11 cellular contexts compared by ENCODE assay signal in the genomic region with DNA sequence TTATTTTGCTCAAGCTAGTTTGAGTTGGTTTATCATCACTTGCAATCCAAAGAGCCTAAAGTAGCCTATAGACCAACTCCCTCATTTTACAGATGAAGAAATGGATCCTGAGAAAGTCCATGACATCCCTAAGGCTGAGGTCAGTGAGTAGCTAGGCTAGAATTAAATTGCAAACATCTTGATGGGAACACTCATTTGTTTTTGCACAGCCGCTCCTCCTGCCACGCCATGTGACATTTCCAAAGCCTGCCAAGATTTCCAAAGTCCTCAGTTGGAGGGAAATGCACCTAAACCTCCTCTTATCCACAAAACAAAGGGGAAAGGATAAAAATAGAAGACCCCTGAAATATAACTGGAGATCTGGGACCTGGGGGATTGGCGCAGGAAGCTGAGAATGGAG. TPM values are rescaled to one million over a fixed set of nuclear protein-coding genes. Genes with fewer than 3 reads are reported as not detected.
DNase-seq lines count a peak whose midpoint lies in the region; TF ChIP-seq lines count a peak whose summit lies in the region.
"Had no signal": no experiment of that assay in that cellular context is flagged by ENCODE, and none has a peak within 500 bp of the region (broad histone marks: within the 10 kb centered on the region; RNA-seq: fewer than 3 reads in every experiment).

No MANE protein-coding gene starts in this region.

- H3K36me3 ChIP-seq in left ventricle myocardium inferior (no peaks in the 10 kb centered on the region), stomach smooth muscle (ENCODE audit: control insufficient read depth in 2 of 2, insufficient read depth in 2 of 2, low read length in 2 of 2) (no peaks in the 10 kb centered on the region)

- H3K27ac Mint-ChIP-seq in activated T-helper 2 cell treated with anti-CD3 and anti-CD28 coated beads, Interferon-gamma antibody, Interleukin-2, Interleukin-4, amounts not matched to agents 10 μg/mL and 5 μg/mL and 100 μg/mL, durations not matched to agents 14 hours and 24 hours and 36 hours, result peak overlapping the region; percentile 92

- intact Hi-C loops in activated T-helper 2 cell treated with anti-CD3 and anti-CD28 coated beads, Interferon-gamma antibody, Interleukin-2, Interleukin-4, amounts not matched to agents 10 μg/mL and 5 μg/mL and 100 μg/mL, durations not matched to agents 14 hours and 24 hours and 36 hours (cut with micrococcal nuclease), result no loop called here
- intact Hi-C loops in left ventricle myocardium inferior (cut with micrococcal nuclease), result no loop called here

- peak overlapping the region; percentile 71 for H3K27ac ChIP-seq in left ventricle myocardium inferior (replicated peaks)
- peak overlapping the region; percentile 93 for H3K27ac ChIP-seq in stomach smooth muscle (ENCODE audit: low read length)
- H3K27ac ChIP-seq: parathyroid adenoma had no signal

- H3K9me3 ChIP-seq in left ventricle myocardium inferior (replicated peaks) (no peaks in the 10 kb centered on the region), stomach smooth muscle (ENCODE audit: control insufficient read depth in 2 of 2, low read length in 2 of 2) (no peaks in the 10 kb centered on the region)

- DNase-seq in GM04504 (ENCODE audit: low read depth) (peak; percentile 75), left ventricle myocardium inferior (no peak), NCI-H2171 (lab: John Stamatoyannopoulos, UW) (no peak), GM19238 (ENCODE audit: insufficient read length, low spot score) (no peak), NCI-H2196 (lab: John Stamatoyannopoulos, UW; ENCODE audit: unreplicated experiment) (no peak)
- no peak for DNase-seq in activated T-helper 2 cell treated with anti-CD3 and anti-CD28 coated beads, Interferon-gamma antibody, Interleukin-2, Interleukin-4, amounts not matched to agents 10 μg/mL and 5 μg/mL and 100 μg/mL, durations not matched to agents 14 hours and 24 hours and 36 hours (ENCODE audit: low spot score)
- DNase-seq in stimulated activated CD4-positive, alpha-beta T cell treated with anti-CD3 and anti-CD28 coated beads, Interleukin-4, amount 100 ng/mL, for 1 hour, result no peak
- DNase-seq: NCI-H1092 had no signal

- H3K4me3 ChIP-seq in left ventricle myocardium inferior (peak overlapping the region; percentile 17), stomach smooth muscle (ENCODE audit: low read length in 2 of 2) (peak overlapping the region; percentile 22 to 23)

- no peaks in the 10 kb centered on the region for H3K27me3 Mint-ChIP-seq in activated T-helper 2 cell treated with anti-CD3 and anti-CD28 coated beads, Interferon-gamma antibody, Interleukin-2, Interleukin-4, amounts not matched to agents 10 μg/mL and 5 μg/mL and 100 μg/mL, durations not matched to agents 14 hours and 24 hours and 36 hours (ENCODE audit: low read depth)

- H3K4me1 ChIP-seq in left ventricle myocardium inferior, result peaks cover 13% of the 10 kb centered on the region
- H3K4me1 ChIP-seq in stomach smooth muscle (ENCODE audit: control insufficient read depth, insufficient read depth, low read length), result peaks cover 19% of the 10 kb centered on the region
- H3K4me1 ChIP-seq: parathyroid adenoma had no signal

- no peak for TF ChIP-seq CTCF in left ventricle myocardium inferior (IDR thresholded peaks at IDR 0.05; ENCODE audit: borderline replicate concordance)

- H3K9me3 Mint-ChIP-seq in activated T-helper 2 cell treated with anti-CD3 and anti-CD28 coated beads, Interferon-gamma antibody, Interleukin-2, Interleukin-4, amounts not matched to agents 10 μg/mL and 5 μg/mL and 100 μg/mL, durations not matched to agents 14 hours and 24 hours and 36 hours, result no peaks in the 10 kb centered on the region

- peaks cover 8% of the 10 kb centered on the region for H3K36me3 Mint-ChIP-seq in activated T-helper 2 cell treated with anti-CD3 and anti-CD28 coated beads, Interferon-gamma antibody, Interleukin-2, Interleukin-4, amounts not matched to agents 10 μg/mL and 5 μg/mL and 100 μg/mL, durations not matched to agents 14 hours and 24 hours and 36 hours (ENCODE audit: low read depth)
- H3K36me3 Mint-ChIP-seq: brain had no signal

- H3K9ac ChIP-seq in stomach smooth muscle (ENCODE audit: low read length in 2 of 2), result peak overlapping the region in 1 of 2 donors; percentile 58
- H3K9ac ChIP-seq: parathyroid adenoma had no signal

- H3K4me1 Mint-ChIP-seq in activated T-helper 2 cell treated with anti-CD3 and anti-CD28 coated beads, Interferon-gamma antibody, Interleukin-2, Interleukin-4, amounts not matched to agents 10 μg/mL and 5 μg/mL and 100 μg/mL, durations not matched to agents 14 hours and 24 hours and 36 hours (ENCODE audit: low read depth), result peaks cover 45% of the 10 kb centered on the region

- H3K4me3 Mint-ChIP-seq in activated T-helper 2 cell treated with anti-CD3 and anti-CD28 coated beads, Interferon-gamma antibody, Interleukin-2, Interleukin-4, amounts not matched to agents 10 μg/mL and 5 μg/mL and 100 μg/mL, durations not matched to agents 14 hours and 24 hours and 36 hours (ENCODE audit: low read depth), result peak overlapping the region; percentile 78

- H3K27me3 ChIP-seq in left ventricle myocardium inferior (ENCODE audit: low read depth), result peaks cover 21% of the 10 kb centered on the region
- no peaks in the 10 kb centered on the region for H3K27me3 ChIP-seq in stomach smooth muscle (ENCODE audit: control insufficient read depth in 1 of 2, insufficient read depth in 2 of 2, low read length in 2 of 2)

RNA-seq across cellular contexts. Expression of a gene that starts 15.0 kb away (rescaled TPM):
- total RNA-seq in activated T-helper 2 cell treated with anti-CD3 and anti-CD28 coated beads, Interferon-gamma antibody, Interleukin-2, Interleukin-4, amounts not matched to agents 10 μg/mL and 5 μg/mL and 100 μg/mL, durations not matched to agents 14 hours and 24 hours and 36 hours, result 1.5 and 1.6 TPM in 2 replicates
- total RNA-seq in left ventricle myocardium inferior, result not detected

RNA-seq across cellular contexts. Expression of a gene that starts 56.7 kb away (rescaled TPM):
- 134 and 143 TPM in 2 replicates for total RNA-seq in activated T-helper 2 cell treated with anti-CD3 and anti-CD28 coated beads, Interferon-gamma antibody, Interleukin-2, Interleukin-4, amounts not matched to agents 10 μg/mL and 5 μg/mL and 100 μg/mL, durations not matched to agents 14 hours and 24 hours and 36 hours
- total RNA-seq in left ventricle myocardium inferior, result 12.6 TPM
